In genomic region chr20:23106271-23106851, GRCh38 we compare ENCODE assay signal across 10 cellular contexts. TPM values are rescaled to one million over a fixed set of nuclear protein-coding genes. Genes with fewer than 3 reads are reported as not detected.
A peak's percentile ranks its signal among the peaks of the same experiment; 100 is the strongest.
DNase-seq lines count a peak whose midpoint lies in the region; ATAC-seq and TF ChIP-seq lines count a peak whose summit lies in the region.
"Had no signal": no experiment of that assay in that cellular context is flagged by ENCODE, and none has a peak within 500 bp of the region (broad histone marks: within the 10 kb centered on the region; RNA-seq: fewer than 3 reads in every experiment).

No MANE protein-coding gene starts in this region.

- no peaks in the 10 kb centered on the region for H3K36me3 ChIP-seq in suprapubic skin
- H3K36me3 ChIP-seq in mesendoderm (ENCODE audit: control insufficient read depth, insufficient read depth, low read length), result no peaks in the 10 kb centered on the region

- peaks cover 10% of the 10 kb centered on the region for H3K4me1 Mint-ChIP-seq in chondrocyte (ENCODE audit: low read depth)

- H3K4me3 Mint-ChIP-seq in chondrocyte (ENCODE audit: unreplicated experiment), result no peak overlapping the region

- H4K8ac ChIP-seq in mesendoderm (ENCODE audit: low read depth, low read length), result no peak overlapping the region

- no peak for TF ChIP-seq POLR2A in suprapubic skin (IDR thresholded peaks at IDR 0.05)

- no peaks in the 10 kb centered on the region for H3K36me3 Mint-ChIP-seq in chondrocyte (ENCODE audit: low read depth)

- ATAC-seq in left lobe of liver (peak; percentile 70), GM19467 (IDR thresholded peaks at IDR 0.05; ENCODE audit: unreplicated experiment) (no peak)

- no peak overlapping the region for H2BK120ac ChIP-seq in mesendoderm (ENCODE audit: low read depth, low read length)

- no peak overlapping the region for H3K23ac ChIP-seq in mesendoderm (ENCODE audit: low read length)

- H3K9ac ChIP-seq in mesendoderm (ENCODE audit: low read length), result no peak overlapping the region

- DNase-seq in NCI-H2029 (lab: John Stamatoyannopoulos, UW), result peak; percentile 77
- DNase-seq in chondrocyte (ENCODE audit: low spot score), result peak; percentile 28
- DNase-seq in left lobe of liver (ENCODE audit: low spot score), result no peak
- DNase-seq in suprapubic skin (ENCODE audit: low spot score in 2 of 2), result no peak
- no peak for DNase-seq in COLO668 (lab: John Stamatoyannopoulos, UW; ENCODE audit: unreplicated experiment)
- DNase-seq in mesendoderm, result no peak
- DNase-seq in hypothalamus (lab: John Stamatoyannopoulos, UW), result no peak
- DNase-seq: activated effector memory CD4-positive, alpha-beta T cell treated with anti-CD3 and anti-CD28 coated beads, Interleukin-2, amount 50 U/mL, for 16 hours; islet precursor cell had no signal

- no peak overlapping the region for H3K4me3 ChIP-seq in suprapubic skin
- no peak overlapping the region for H3K4me3 ChIP-seq in mesendoderm (ENCODE audit: low read length)

- peaks cover 49% of the 10 kb centered on the region for H3K4me1 ChIP-seq in suprapubic skin
- H3K4me1 ChIP-seq in mesendoderm (ENCODE audit: control insufficient read depth, low read depth, low read length), result no peaks in the 10 kb centered on the region

- no peak overlapping the region for H3K27ac Mint-ChIP-seq in chondrocyte (ENCODE audit: unreplicated experiment)

- H3K27me3 Mint-ChIP-seq in chondrocyte (ENCODE audit: low read depth), result no peaks in the 10 kb centered on the region

- H3K18ac ChIP-seq in mesendoderm (ENCODE audit: low read length), result no peak overlapping the region

- H3K27me3 ChIP-seq in suprapubic skin (no peaks in the 10 kb centered on the region), mesendoderm (ENCODE audit: insufficient read depth, low read length, poor library complexity) (no peaks in the 10 kb centered on the region)

- TF ChIP-seq CTCF in chondrocyte (IDR thresholded peaks at IDR 0.05) (no peak), suprapubic skin (IDR thresholded peaks at IDR 0.05) (no peak)

- H3K9me3 Mint-ChIP-seq in chondrocyte (ENCODE audit: low read depth), result no peaks in the 10 kb centered on the region

- H3K79me2 ChIP-seq in mesendoderm (ENCODE audit: control insufficient read depth, insufficient read depth, low read length), result no peaks in the 10 kb centered on the region

- no peaks in the 10 kb centered on the region for H3K79me1 ChIP-seq in mesendoderm (ENCODE audit: low read length)

- no peak overlapping the region for H2BK5ac ChIP-seq in mesendoderm (ENCODE audit: low read length)

- H3K27ac ChIP-seq in suprapubic skin (peak overlapping the region; percentile 29), mesendoderm (ENCODE audit: low read depth, low read length) (no peak overlapping the region)

- no peak overlapping the region for H3K56ac ChIP-seq in mesendoderm (ENCODE audit: low read length)

- H3K9me3 ChIP-seq in suprapubic skin, result no peaks in the 10 kb centered on the region

- no peak for TF ChIP-seq EP300 in suprapubic skin (IDR thresholded peaks at IDR 0.05)

- no peak overlapping the region for H3K4ac ChIP-seq in mesendoderm (ENCODE audit: low read depth, low read length)

- H4K5ac ChIP-seq in mesendoderm (ENCODE audit: low read length), result no peak overlapping the region

- no peak overlapping the region for H2AK5ac ChIP-seq in mesendoderm (ENCODE audit: low read length)

- H3K4me2 ChIP-seq in mesendoderm (ENCODE audit: low read length), result no peak overlapping the region

- H2BK15ac ChIP-seq in mesendoderm (replicated peaks; ENCODE audit: low read depth), result no peak overlapping the region

- 56% methylated on average over 9 of the region's 9 CpGs for WGBS in suprapubic skin
- WGBS in mesendoderm (ENCODE audit: extremely low coverage, insufficient coverage, low lambda C conversion rate), result no CpG with 5 or more reads among the region's 9 CpGs

RNA-seq across cellular contexts. Expression of gene CD93, which starts 20.2 kb away (rescaled TPM):
- total RNA-seq in chondrocyte, result 0.17 to 3.7 TPM (median 3.4 TPM) in 3 replicates
- 4.8 TPM for total RNA-seq in left lobe of liver
- total RNA-seq in suprapubic skin, result 10 to 100 TPM in 3 of 4 donors, 1 to 10 TPM in 1; 8.1 to 25.1 (median 16.2) TPM
- under 0.01 TPM for polyA plus RNA-seq in mesendoderm (2013, experiment 1 of 2)
- 0.01 TPM for polyA plus RNA-seq in mesendoderm (2013, experiment 2 of 2)

RNA-seq across cellular contexts. Expression of gene THBD, which starts 56.9 kb away (rescaled TPM):
- 8.0 to 38.2 TPM (median 37.5 TPM) in 3 replicates for total RNA-seq in chondrocyte
- 2.2 TPM for total RNA-seq in left lobe of liver
- total RNA-seq in suprapubic skin, result 100 to 1,000 TPM in 3 of 4 donors, 10 to 100 TPM in 1; 39.7 to 329 (median 241) TPM
- polyA plus RNA-seq in mesendoderm (2013, experiment 1 of 2), result 0.48 TPM
- 0.42 TPM for polyA plus RNA-seq in mesendoderm (2013, experiment 2 of 2)

Comparison
In these comparisons a context has a peak if more than half of its experiments do, and no peak if none do; other contexts are left out.
1. DNase-seq: peak in NCI-H2029 (single experiment) and chondrocyte (single experiment); none in left lobe of liver (single experiment), suprapubic skin (0 of 2), COLO668 (single experiment), mesendoderm (single experiment) and hypothalamus (0 of 51).